8 cellular contexts compared by ENCODE assay signal in genomic region chr2:10448208-10448645, GRCh38. TPM values are rescaled to one million over a fixed set of nuclear protein-coding genes. Genes with fewer than 3 reads are reported as not detected.
DNase-seq lines count a peak whose midpoint lies in the region; ATAC-seq and TF ChIP-seq lines count a peak whose summit lies in the region.

ODC1 (minus strand) TSS chr2:10448327; CDS start chr2:10445032, 3,295 bp downstream.

- no peaks in the 10 kb centered on the region for H3K27me3 ChIP-seq in PC-3 (ENCODE audit: low read length)

- no TSS peak for BruUV-seq in PC-3 (replicated peaks; lab: Mats Ljungman, UMichigan)

- CTCF ChIA-PET in PC-3 (lab: Charles Lee): interaction anchor here (0.6 to 0.8 kb wide), 4 partner anchors 11 to 228 kb away, joined by 3 read pairs; no protein-coding TSS in a partner anchor

- H3K27ac ChIP-seq in PC-3 (ENCODE audit: low read length): peak within 1 kb of the TSS; percentile 92

- H4K20me1 ChIP-seq in PC-3 (ENCODE audit: low read length): peaks cover 44% of the 10 kb centered on the region

- ATAC-seq in GM21717 (IDR thresholded peaks at IDR 0.05; ENCODE audit: unreplicated experiment) (peak; percentile 56), PC-3 (peak; percentile 66)

- DNase-seq in DMS114 treated with DMSO at 0.1 percent for 48 hours (lab: John Stamatoyannopoulos, UW; ENCODE audit: unreplicated experiment) (peak; percentile 80), PC-3 (peak; percentile 97), activated T-cell treated with anti-CD3 and anti-CD28 coated beads for 48 hours (ENCODE audit: low read depth) (peak; percentile 97), erythroblast (lab: John Stamatoyannopoulos, UW) (peak; percentile 95 to 98), myocyte (ENCODE audit: low read depth) (peak; percentile 95)
- DNase-seq in Jurkat, Clone E6-1 (ENCODE audit: low read depth, low spot score): peak; percentile 90
- DNase-seq in stimulated activated CD8-positive, alpha-beta memory T cell treated with anti-CD3 and anti-CD28 coated beads, Interleukin-7, amount 100 ng/mL, for 48 hours (ENCODE audit: extremely low read depth in 1 of 2, low read depth in 1 of 2): peak; percentile 93

- POLR2A ChIA-PET in PC-3 (lab: Charles Lee; ENCODE audit: unreplicated experiment): interaction anchor here (0.6 to 1.3 kb wide), 5 partner anchors 45 to 191 kb away, joined by 4 to 21 read pairs (median 9); no protein-coding TSS in a partner anchor

- peaks cover 51% of the 10 kb centered on the region for H3K4me1 ChIP-seq in PC-3 (ENCODE audit: insufficient read depth, low read length)

- no peak for TF ChIP-seq CTCF in PC-3 (conservative IDR thresholded peaks at IDR 0.05; ENCODE audit: low read depth, low read length)

- peak; percentile 66 for TF ChIP-seq POLR2A in erythroblast (IDR thresholded peaks at IDR 0.05; ENCODE audit: low read length)

- H3F3A ChIP-seq in PC-3 (ENCODE audit: low read length, unreplicated experiment): peaks cover 12% of the 10 kb centered on the region

- H3K79me2 ChIP-seq in PC-3 (ENCODE audit: low read length): peaks cover 64% of the 10 kb centered on the region

- H3K4me3 ChIP-seq in Jurkat, Clone E6-1 (ENCODE audit: low read length): peak within 1 kb of the TSS; percentile 91
- peak within 1 kb of the TSS; percentile 94 for H3K4me3 ChIP-seq in PC-3 (ENCODE audit: low read length)

- peak within 1 kb of the TSS; percentile 92 for H3K4me2 ChIP-seq in PC-3 (ENCODE audit: low read length)

- H3K36me3 ChIP-seq in PC-3 (ENCODE audit: low read depth, low read length): peaks cover 42% of the 10 kb centered on the region

- H3K9me3 ChIP-seq in PC-3 (ENCODE audit: low read length): no peaks in the 10 kb centered on the region

- no peaks in the 10 kb centered on the region for H3K9me2 ChIP-seq in PC-3 (replicated peaks; ENCODE audit: low read length)

- intact Hi-C loops in PC-3 (cut with micrococcal nuclease): loop anchor here (5.0 kb wide), 1 partner anchor 149 kb away; no protein-coding TSS in a partner anchor

- H3K9ac ChIP-seq in PC-3 (ENCODE audit: low read length): peak within 1 kb of the TSS; percentile 97

- H2AFZ ChIP-seq in PC-3 (ENCODE audit: low read length): peak within 1 kb of the TSS; percentile 27; the same call in 1 of the 2 replicates

RNA-seq across cellular contexts. Expression of gene ODC1, which starts in this region (rescaled TPM):
- polyA plus RNA-seq in Jurkat, Clone E6-1 (2012; ENCODE audit: insufficient read depth, insufficient read length): 187 TPM
- total RNA-seq in PC-3 (2014; rRNA removed): 712 and 714 TPM in 2 replicates
- total RNA-seq in myocyte: 338 and 376 TPM in 2 replicates
- polyA plus RNA-seq in myocyte (2012): 107 TPM

Comparison
In these comparisons a context has a peak if more than half of its experiments do, and no peak if none do; other contexts are left out.
1. Peak in every context shown above with its lines: DNase-seq, ATAC-seq, H3K4me3 ChIP-seq and H3K27ac ChIP-seq.